In genomic region chr10:52750629-52751028, GRCh38 we compare ENCODE assay signal across 40 cellular contexts. TPM values are rescaled to one million over a fixed set of nuclear protein-coding genes. Genes with fewer than 3 reads are reported as not detected.
"Had no signal": no experiment of that assay in that cellular context is flagged by ENCODE, and none has a peak within 500 bp of the region (broad histone marks: within the 10 kb centered on the region; RNA-seq: fewer than 3 reads in every experiment).

No MANE protein-coding gene starts in this region.

- FAIRE-seq: astrocyte, bronchial epithelial cell had no signal

- H3K9me3 ChIP-seq: adrenal gland, ascending aorta, body of pancreas, breast epithelium had no signal

- H3K27me3 ChIP-seq: adrenal gland, ascending aorta, body of pancreas, brain microvascular endothelial cell, breast epithelium had no signal

- H3K36me3 ChIP-seq: adrenal gland, ascending aorta, brain microvascular endothelial cell, breast epithelium, cardiac muscle cell had no signal

- H3K4me3 ChIP-seq: adrenal gland, ascending aorta, body of pancreas, breast epithelium, cardiac muscle cell had no signal

- H3K4me1 ChIP-seq: adrenal gland, ascending aorta, body of pancreas, breast epithelium had no signal

- H3K27ac ChIP-seq: adrenal gland, ascending aorta, body of pancreas, brain microvascular endothelial cell, breast epithelium, cardiac muscle cell had no signal

- DNase-seq: activated effector memory CD4-positive, alpha-beta T cell treated with anti-CD3 and anti-CD28 coated beads, Interleukin-2, amount 50 U/mL, for 16 hours; activated effector memory CD4-positive, alpha-beta T cell treated with Interleukin-2 at 50 U/mL for 16 hours; activated gamma-delta T cell; activated gamma-delta T cell treated with Interleukin-2 at 50 U/mL for 16 hours; activated naive CD4-positive, alpha-beta T cell; activated naive CD4-positive, alpha-beta T cell treated with anti-CD3 and anti-CD28 coated beads for 36 hours; activated naive CD4-positive, alpha-beta T cell treated with anti-CD3 and anti-CD28 coated beads, Interleukin-2, amount 10 ng/mL, durations not matched to agents 7 days and 5 days; activated naive CD4-positive, alpha-beta T cell treated with anti-CD3 and anti-CD28 coated beads, Interleukin-2, amount 50 U/mL, for 16 hours; activated naive CD4-positive, alpha-beta T cell treated with Interleukin-2 at 50 U/mL for 16 hours; activated naive CD8-positive, alpha-beta T cell treated with anti-CD3 and anti-CD28 coated beads for 36 hours; activated naive CD8-positive, alpha-beta T cell treated with anti-CD3 and anti-CD28 coated beads, Interleukin-2, amount 10 ng/mL, durations not matched to agents 7 days and 5 days; activated naive CD8-positive, alpha-beta T cell treated with anti-CD3 and anti-CD28 coated beads, Interleukin-2, amount 50 U/mL, for 24 hours; activated T-cell treated with anti-CD3 and anti-CD28 coated beads, Interleukin-2, amount 50 U/mL, for 1 hour; activated T-cell treated with anti-CD3 and anti-CD28 coated beads, Interleukin-2, amount 50 U/mL, for 24 hours; activated T-cell treated with anti-CD3 and anti-CD28 coated beads, Interleukin-2, amount 50 U/mL, for 4 hours; activated T-cell treated with anti-CD3 and anti-CD28 coated beads, Interleukin-2, amount 50 U/mL, for 48 hours; activated T-cell treated with anti-CD3 and anti-CD28 coated beads, Interleukin-2, amount 50 U/mL, for 72 hours; adrenal gland; amniotic stem cell; amygdala; anterior cingulate cortex; aorta; body of pancreas; brain microvascular endothelial cell; caudate nucleus; central memory CD4-positive, alpha-beta T cell; cerebellar nuclear complex had no signal

- ATAC-seq: activated naive CD4-positive, alpha-beta T cell treated with anti-CD3 and anti-CD28 coated beads, Interleukin-2, amount 50 U/mL, for 72 hours; activated naive CD8-positive, alpha-beta T cell treated with anti-CD3 and anti-CD28 coated beads, Interleukin-2, amount 50 U/mL, for 24 hours; activated T-cell treated with anti-CD3 and anti-CD28 coated beads, Interleukin-2, amount 50 U/mL, for 4 hours; activated T-cell treated with anti-CD3 and anti-CD28 coated beads, Interleukin-2, amount 50 U/mL, for 72 hours; activated T-helper 17 cell treated with anti-CD3 and anti-CD28 coated beads, Interleukin-2, amount 50 U/mL, for 72 hours; body of pancreas had no signal

RNA-seq across cellular contexts. Expression of gene MBL2, which starts 22.0 kb away (rescaled TPM):
- total RNA-seq: activated naive CD4-positive, alpha-beta T cell treated with anti-CD3 and anti-CD28 coated beads for 36 hours; activated naive CD4-positive, alpha-beta T cell treated with anti-CD3 and anti-CD28 coated beads, Interleukin-2, amount 50 U/mL, for 72 hours; activated naive CD8-positive, alpha-beta T cell treated with anti-CD3 and anti-CD28 coated beads for 36 hours; activated naive CD8-positive, alpha-beta T cell treated with anti-CD3 and anti-CD28 coated beads, Interleukin-2, amount 10 ng/mL, durations not matched to agents 7 days and 5 days; activated T-cell treated with anti-CD3 and anti-CD28 coated beads, Interleukin-2, amount 50 U/mL, for 4 hours; activated T-cell treated with anti-CD3 and anti-CD28 coated beads, Interleukin-2, amount 50 U/mL, for 72 hours; activated T-helper 1 cell treated with anti-CD3 and anti-CD28 coated beads, Interleukin-12 subunit alpha, Interleukin-12 subunit beta, Interleukin-2, Interleukin-4 antibody, amounts not matched to agents 30 ng/mL and 10 ng/mL and 1 ng/mL, durations not matched to agents 14 hours and 24 hours and 36 hours; activated T-helper 17 cell treated with anti-CD3 and anti-CD28 coated beads, Interleukin-2, amount 50 U/mL, for 72 hours; activated T-helper 2 cell treated with anti-CD3 and anti-CD28 coated beads, Interferon-gamma antibody, Interleukin-2, Interleukin-4, amounts not matched to agents 10 μg/mL and 5 μg/mL and 100 μg/mL, durations not matched to agents 14 hours and 24 hours and 36 hours; aorta; ascending aorta; astrocyte; body of pancreas; breast epithelium; bronchial epithelial cell; cardiac muscle cell; cardiac septum; cerebellum; chondrocyte had no signal
- polyA plus RNA-seq: adipose tissue, aorta, cardiac muscle cell had no signal
